ENCODE assay signal across 8 cellular contexts in the genomic region with DNA sequence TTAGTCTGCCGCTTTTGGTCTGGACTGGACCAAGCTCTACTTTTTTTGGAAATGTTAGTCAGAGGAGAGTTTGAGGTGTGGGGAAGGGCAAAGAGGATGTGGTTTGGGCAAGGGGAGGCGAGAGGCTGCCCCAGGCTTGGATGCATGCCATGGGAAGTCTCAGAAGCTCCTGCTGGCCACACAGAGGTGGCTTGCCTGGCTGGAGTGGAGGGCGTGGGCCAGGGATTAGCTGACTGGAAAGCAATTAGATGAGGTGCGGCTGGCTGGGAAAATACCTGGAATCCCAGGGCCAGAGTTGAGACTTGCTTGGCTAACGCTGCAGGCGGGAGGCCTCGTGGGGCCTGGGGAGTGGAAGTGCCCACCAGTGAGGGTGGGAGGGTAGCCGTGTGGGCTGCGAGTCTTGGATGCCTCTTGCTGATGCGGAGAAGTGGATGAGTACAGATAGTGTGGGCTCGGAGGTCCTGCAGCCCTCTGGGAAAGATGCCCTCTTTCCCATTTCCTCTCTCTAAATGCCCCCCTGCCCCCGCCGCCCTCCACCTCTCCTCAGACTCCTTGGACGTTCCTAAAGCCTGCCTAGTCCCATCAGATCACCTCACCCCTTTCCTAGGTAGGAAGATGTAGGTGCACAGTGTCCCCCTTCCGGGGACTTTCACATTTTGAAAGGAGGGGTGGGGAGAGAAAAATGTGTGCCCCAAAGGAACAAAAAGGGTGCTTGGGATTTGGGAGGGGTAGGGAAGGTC.
A peak's percentile ranks its signal among the peaks of the same experiment; 100 is the strongest.
DNase-seq lines count a peak whose midpoint lies in the region; ATAC-seq and TF ChIP-seq lines count a peak whose summit lies in the region.

No MANE protein-coding gene starts in this region.

- H3K4me3 Mint-ChIP-seq in T-helper 1 cell treated with Interleukin-12 subunit alpha and Interleukin-12 subunit beta and Interleukin-4 antibody, amounts not matched to agents 30 μg/mL and 1 μg/mL, for 36 hours = peak overlapping the region; percentile 60

- H4K91ac ChIP-seq in neuronal stem cell (ENCODE audit: low read depth, low read length, poor library complexity) = no peak overlapping the region

- peak in 1 of 2 donors; percentile 43 for TF ChIP-seq EP300 in tibial nerve (IDR thresholded peaks at IDR 0.05)

- H2BK15ac ChIP-seq in neuronal stem cell (ENCODE audit: low read length) = no peak overlapping the region

- no peak for TF ChIP-seq CTCF in epithelial cell of esophagus (IDR thresholded peaks at IDR 0.05; ENCODE audit: insufficient read depth, low read depth, low read length, missing control alignments)
- TF ChIP-seq CTCF in tibial nerve (IDR thresholded peaks at IDR 0.05) = no peak

- no peak overlapping the region for H2BK5ac ChIP-seq in neuronal stem cell (ENCODE audit: low read length)

- H3K23ac ChIP-seq in neuronal stem cell (ENCODE audit: low read depth, low read length, poor library complexity) = no peak overlapping the region

- ATAC-seq in GM19023 (IDR thresholded peaks at IDR 0.05; ENCODE audit: unreplicated experiment) = no peak

- peaks cover 26 to 33% of the 10 kb centered on the region in 2 donors for H3K4me1 ChIP-seq in neuronal stem cell (ENCODE audit: control insufficient read depth in 2 of 2, insufficient read depth in 1 of 2, low read depth in 1 of 2, low read length in 2 of 2)
- peaks cover 0 to 49% (median 28%) of the 10 kb centered on the region in 4 donors for H3K4me1 ChIP-seq in tibial nerve

- H3K27ac ChIP-seq in neuronal stem cell (replicated peaks; ENCODE audit: low read length) (no peak overlapping the region), tibial nerve (peak overlapping the region in 1 of 4 donors; percentile 22)

- H3K9ac ChIP-seq in neuronal stem cell (ENCODE audit: low read depth, low read length, poor library complexity) = no peak overlapping the region

- H3K4me2 ChIP-seq in neuronal stem cell (ENCODE audit: insufficient read depth, low read length, poor library complexity, severe bottlenecking) = no peak overlapping the region

- H3K4me3 ChIP-seq in epithelial cell of esophagus (ENCODE audit: low read length) (no peak overlapping the region), neuronal stem cell (ENCODE audit: low read length in 2 of 2) (no peak overlapping the region), tibial nerve (no peak overlapping the region)

- H3K4ac ChIP-seq in neuronal stem cell (ENCODE audit: low read length) = no peak overlapping the region

- H2BK120ac ChIP-seq in neuronal stem cell (ENCODE audit: low read depth, low read length) = no peak overlapping the region

- no peaks in the 10 kb centered on the region for H3K27me3 ChIP-seq in neuronal stem cell (ENCODE audit: control insufficient read depth in 3 of 3, insufficient read depth in 3 of 3, low read depth in 1 of 3, low read length in 3 of 3)
- no peaks in the 10 kb centered on the region for H3K27me3 ChIP-seq in tibial nerve

- no peak overlapping the region for H2BK12ac ChIP-seq in neuronal stem cell (ENCODE audit: low read length)

- H3K4me1 Mint-ChIP-seq in T-helper 1 cell treated with Interleukin-12 subunit alpha and Interleukin-12 subunit beta and Interleukin-4 antibody, amounts not matched to agents 30 μg/mL and 1 μg/mL, for 36 hours (ENCODE audit: low read depth) = peaks cover 49% of the 10 kb centered on the region

- no peaks in the 10 kb centered on the region for H3K27me3 Mint-ChIP-seq in T-helper 1 cell treated with Interleukin-12 subunit alpha and Interleukin-12 subunit beta and Interleukin-4 antibody, amounts not matched to agents 30 μg/mL and 1 μg/mL, for 36 hours (ENCODE audit: low read depth)

- H4K8ac ChIP-seq in neuronal stem cell (ENCODE audit: low read depth, low read length) = no peak overlapping the region

- H3K79me1 ChIP-seq in neuronal stem cell (ENCODE audit: low read depth, low read length) = no peaks in the 10 kb centered on the region

- H3K36me3 ChIP-seq in neuronal stem cell (replicated peaks in 1 of 2; ENCODE audit: control insufficient read depth in 2 of 2, insufficient read depth in 2 of 2, low read length in 2 of 2) = no peaks in the 10 kb centered on the region
- no peaks in the 10 kb centered on the region for H3K36me3 ChIP-seq in tibial nerve

- H3K14ac ChIP-seq in neuronal stem cell (ENCODE audit: low read length) = no peak overlapping the region

- H3K27ac Mint-ChIP-seq in T-helper 1 cell treated with Interleukin-12 subunit alpha and Interleukin-12 subunit beta and Interleukin-4 antibody, amounts not matched to agents 30 μg/mL and 1 μg/mL, for 36 hours = peak overlapping the region; percentile 98

- H3K9me3 ChIP-seq in neuronal stem cell (replicated peaks in 1 of 2; ENCODE audit: control insufficient read depth in 2 of 2, insufficient read depth in 1 of 2, low read depth in 1 of 2, low read length in 2 of 2) (no peaks in the 10 kb centered on the region), tibial nerve (no peaks in the 10 kb centered on the region)

- peak; percentile 74 for DNase-seq in CD1c-positive myeloid dendritic cell (ENCODE audit: extremely low spot score)
- peak; percentile 26 for DNase-seq in HT-29 (ENCODE audit: low spot score)
- DNase-seq in epithelial cell of esophagus (ENCODE audit: low read depth) = peak; percentile 76
- DNase-seq in neuronal stem cell (ENCODE audit: low spot score) = no peak
- no peak for DNase-seq in tibial nerve (ENCODE audit: low spot score in 2 of 2)
- DNase-seq in NCI-H524 treated with DMSO at 0.1 percent for 48 hours (lab: John Stamatoyannopoulos, UW) = no peak

- no peaks in the 10 kb centered on the region for H3K9me3 Mint-ChIP-seq in T-helper 1 cell treated with Interleukin-12 subunit alpha and Interleukin-12 subunit beta and Interleukin-4 antibody, amounts not matched to agents 30 μg/mL and 1 μg/mL, for 36 hours

- H2AK5ac ChIP-seq in neuronal stem cell (ENCODE audit: low read depth, low read length) = peak overlapping the region; percentile 66

- no CpG with 5 or more reads among the region's 15 CpGs for WGBS in neuronal stem cell (ENCODE audit: extremely low coverage in 2 of 2, insufficient read length in 2 of 2, insufficient replicate concordance in 1 of 2), 2 donors
- WGBS in tibial nerve, 2 donors = 66 to 67% methylated on average over 15 of the region's 15 CpGs

- no peaks in the 10 kb centered on the region for H3K36me3 Mint-ChIP-seq in T-helper 1 cell treated with Interleukin-12 subunit alpha and Interleukin-12 subunit beta and Interleukin-4 antibody, amounts not matched to agents 30 μg/mL and 1 μg/mL, for 36 hours (ENCODE audit: low read depth)

- peak overlapping the region; percentile 77 for H3K18ac ChIP-seq in neuronal stem cell (ENCODE audit: low read length)

- no peak overlapping the region for H2AFZ ChIP-seq in neuronal stem cell (ENCODE audit: low read length)

- no peak for TF ChIP-seq POLR2A in tibial nerve (IDR thresholded peaks at IDR 0.05)

Comparison
In these comparisons a context has a peak if more than half of its experiments do, and no peak if none do; other contexts are left out.
1. DNase-seq: peak in CD1c-positive myeloid dendritic cell (single experiment), HT-29 (single experiment) and epithelial cell of esophagus (single experiment); none in neuronal stem cell (single experiment), tibial nerve (0 of 2) and NCI-H524 treated with DMSO at 0.1 percent for 48 hours (single experiment).